8 cellular contexts compared by ENCODE assay signal in the genomic region with DNA sequence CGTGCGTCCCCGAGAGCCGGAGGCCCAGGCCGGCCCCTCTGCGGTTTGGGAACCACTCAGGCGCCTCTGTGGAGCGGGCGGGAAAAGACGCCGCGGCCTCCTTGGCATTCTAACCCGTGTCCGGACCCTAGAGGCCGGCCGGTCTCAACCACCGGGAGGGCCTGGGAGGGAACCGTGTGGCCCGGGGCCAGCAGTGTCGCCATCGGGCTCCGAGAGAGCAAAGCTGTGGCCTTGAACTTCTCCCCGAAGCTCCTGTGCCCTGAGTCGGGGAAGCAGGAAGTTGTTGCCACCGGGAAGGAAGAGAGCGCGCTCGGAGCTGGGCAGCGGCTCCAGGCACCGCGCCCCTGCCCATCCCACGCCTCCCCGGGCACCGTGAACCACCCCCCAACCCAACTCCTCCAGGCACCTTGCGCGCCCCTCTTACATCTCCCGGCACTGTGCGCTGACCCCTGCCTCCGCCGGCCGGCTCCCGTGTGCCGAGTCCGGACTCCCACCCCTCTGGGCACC.
DNase-seq lines count a peak whose midpoint lies in the region; ATAC-seq and TF ChIP-seq lines count a peak whose summit lies in the region.

No MANE protein-coding gene starts in this region.

- H3K36me3 ChIP-seq in spleen = peaks cover 0 to 18% (median 0%) of the 10 kb centered on the region in 6 donors

- DNase-seq in LNCaP clone FGC (ENCODE audit: low read depth) (no peak), spleen (peak; percentile 92), ecto neural progenitor cell (ENCODE audit: low spot score) (no peak)
- DNase-seq in activated naive CD8-positive, alpha-beta T cell treated with anti-CD3 and anti-CD28 coated beads, Interleukin-2, amount 50 U/mL, for 24 hours = peak; percentile 34

- 0 to 1% (median 1%) methylated on average over 21 to 44 of the region's 44 CpGs for WGBS in spleen, 5 donors

- H3K9me3 ChIP-seq in iPS-18c (ENCODE audit: control insufficient read depth, insufficient read depth, low read length) = peaks cover 5% of the 10 kb centered on the region
- no peaks in the 10 kb centered on the region for H3K9me3 ChIP-seq in spleen

- H3K27ac ChIP-seq in spleen = peak overlapping the region; percentile 84 to 99 (median 98)

- ATAC-seq in activated naive CD8-positive, alpha-beta T cell treated with anti-CD3 and anti-CD28 coated beads, Interleukin-2, amount 50 U/mL, for 24 hours = peak; percentile 12
- ATAC-seq in HG03565 (IDR thresholded peaks at IDR 0.05; ENCODE audit: unreplicated experiment) = no peak
- ATAC-seq in HG03045 (IDR thresholded peaks at IDR 0.05; ENCODE audit: unreplicated experiment) = no peak

- no peaks in the 10 kb centered on the region for H3K9me3 Mint-ChIP-seq in activated naive CD8-positive, alpha-beta T cell treated with anti-CD3 and anti-CD28 coated beads, Interleukin-2, amount 50 U/mL, for 24 hours

- no peak for TF ChIP-seq POLR2A in spleen (IDR thresholded peaks at IDR 0.05)

- peaks cover 2% of the 10 kb centered on the region for H3K36me3 Mint-ChIP-seq in activated naive CD8-positive, alpha-beta T cell treated with anti-CD3 and anti-CD28 coated beads, Interleukin-2, amount 50 U/mL, for 24 hours (ENCODE audit: low read depth)

- H3K4me3 ChIP-seq in GM12875 (ENCODE audit: low read depth, low read length) (peak overlapping the region; percentile 96), LNCaP clone FGC (ENCODE audit: low read depth, low read length) (peak overlapping the region; percentile 59), iPS-18c (ENCODE audit: insufficient read depth, low read depth, low read length) (peak overlapping the region; percentile 73), spleen (peak overlapping the region; percentile 74 to 97 (median 81))

- peaks cover 53% of the 10 kb centered on the region for H3K4me1 Mint-ChIP-seq in activated naive CD8-positive, alpha-beta T cell treated with anti-CD3 and anti-CD28 coated beads, Interleukin-2, amount 50 U/mL, for 24 hours

- peak overlapping the region; percentile 59 for H3K27ac Mint-ChIP-seq in activated naive CD8-positive, alpha-beta T cell treated with anti-CD3 and anti-CD28 coated beads, Interleukin-2, amount 50 U/mL, for 24 hours

- intact Hi-C loops in spleen (cut with DNase I; ENCODE audit: low total_unique reads) = loop anchor here (10.0 kb wide), 1 partner anchor 65 kb away; no protein-coding TSS in a partner anchor

- peaks cover 0 to 3% (median 0%) of the 10 kb centered on the region in 7 donors for H3K27me3 ChIP-seq in spleen (replicated peaks in 1 of 7)

- peaks cover 2 to 87% (median 81%) of the 10 kb centered on the region in 6 donors for H3K4me1 ChIP-seq in spleen

- no peaks in the 10 kb centered on the region for H3K27me3 Mint-ChIP-seq in activated naive CD8-positive, alpha-beta T cell treated with anti-CD3 and anti-CD28 coated beads, Interleukin-2, amount 50 U/mL, for 24 hours

- no peak for TF ChIP-seq CTCF in GM12875 (IDR thresholded peaks at IDR 0.05; ENCODE audit: borderline replicate concordance, insufficient read depth, low read depth, low read length)
- no peak for TF ChIP-seq CTCF in LNCaP clone FGC (IDR thresholded peaks at IDR 0.05; ENCODE audit: control insufficient read depth, extremely low read depth, insufficient read depth)
- no peak for TF ChIP-seq CTCF in spleen (IDR thresholded peaks at IDR 0.05 in 8 of 11, conservative IDR thresholded peaks at IDR 0.05 in 3 of 11)

- peak overlapping the region; percentile 80 for H3K4me3 Mint-ChIP-seq in activated naive CD8-positive, alpha-beta T cell treated with anti-CD3 and anti-CD28 coated beads, Interleukin-2, amount 50 U/mL, for 24 hours

Comparison
In these comparisons a context has a peak if more than half of its experiments do, and no peak if none do; other contexts are left out.
1. DNase-seq: peak in activated naive CD8-positive, alpha-beta T cell treated with anti-CD3 and anti-CD28 coated beads, Interleukin-2, amount 50 U/mL, for 24 hours (single experiment) and spleen (single experiment); none in LNCaP clone FGC (single experiment) and ecto neural progenitor cell (single experiment).
2. Peak in every context shown above with its lines, with median percentiles within 50 percentile points of each other: H3K4me3 ChIP-seq.